In the genomic region with DNA sequence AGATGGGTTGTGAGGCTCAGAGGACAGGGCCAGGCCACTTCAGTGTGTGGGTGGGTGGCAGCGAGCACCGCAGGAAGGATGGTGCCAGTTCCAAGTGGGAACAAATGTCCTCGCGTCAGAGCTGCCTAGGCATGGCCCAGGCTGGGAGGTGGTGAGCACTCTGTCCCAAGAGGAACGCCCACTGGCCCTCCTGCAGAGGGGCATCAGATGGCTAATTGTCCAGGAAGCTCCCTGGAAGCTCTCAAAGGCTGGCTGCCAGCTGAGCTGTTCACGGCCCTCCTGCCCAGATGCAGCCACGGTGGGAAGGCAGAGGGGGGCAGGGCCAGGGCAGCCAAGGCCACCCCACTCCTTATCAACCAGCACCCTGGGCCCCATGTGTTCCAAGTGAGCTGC, we compare ENCODE assay signal across 11 cellular contexts. TPM values are rescaled to one million over a fixed set of nuclear protein-coding genes. Genes with fewer than 3 reads are reported as not detected.
A peak's percentile ranks its signal among the peaks of the same experiment; 100 is the strongest.
DNase-seq lines count a peak whose midpoint lies in the region; ATAC-seq and TF ChIP-seq lines count a peak whose summit lies in the region.
"Had no signal": no experiment of that assay in that cellular context is flagged by ENCODE, and none has a peak within 500 bp of the region (broad histone marks: within the 10 kb centered on the region; RNA-seq: fewer than 3 reads in every experiment).

No MANE protein-coding gene starts in this region.

- H3K4me3 ChIP-seq in right atrium auricular region: no peak overlapping the region
- H3K4me3 ChIP-seq in thymus (ENCODE audit: low read length): no peak overlapping the region

- H3K27me3 ChIP-seq in right atrium auricular region: no peaks in the 10 kb centered on the region
- no peaks in the 10 kb centered on the region for H3K27me3 ChIP-seq in thymus (ENCODE audit: control insufficient read depth, insufficient read depth)

- WGBS in thymus: 80% methylated on average over 7 of the region's 7 CpGs

- H3K36me3 ChIP-seq in right atrium auricular region (no peaks in the 10 kb centered on the region), thymus (ENCODE audit: control insufficient read depth, insufficient read depth) (no peaks in the 10 kb centered on the region)

- peak; percentile 33 for ATAC-seq in SK-N-SH treated with all-trans-retinoic acid at 6 μM for 48 hours

- DNase-seq in NCI-H2107 treated with DMSO at 0.1 percent for 48 hours (lab: John Stamatoyannopoulos, UW; ENCODE audit: unreplicated experiment): peak; percentile 14
- DNase-seq in NCI-H2107 (lab: John Stamatoyannopoulos, UW): no peak
- DNase-seq in right atrium auricular region (ENCODE audit: low spot score): no peak
- no peak for DNase-seq in activated naive CD4-positive, alpha-beta T cell (lab: John Stamatoyannopoulos, UW)
- DNase-seq in stimulated activated CD4-positive, alpha-beta T cell treated with anti-CD3 and anti-CD28 coated beads, Interleukin-4, amount 100 ng/mL, for 4 hours: no peak
- no peak for DNase-seq in NCI-H1105 treated with DMSO at 0.1 percent for 48 hours (lab: John Stamatoyannopoulos, UW)
- DNase-seq: 8988T, foreskin melanocyte, SHP77 had no signal

- H3K4me1 ChIP-seq in right atrium auricular region: peaks cover 0 to 79% of the 10 kb centered on the region in 2 donors
- peaks cover 45% of the 10 kb centered on the region for H3K4me1 ChIP-seq in thymus (ENCODE audit: control insufficient read depth, insufficient read depth, low read length)

- H3K9me3 ChIP-seq in right atrium auricular region (no peaks in the 10 kb centered on the region), thymus (ENCODE audit: control insufficient read depth) (no peaks in the 10 kb centered on the region)

- no peak for TF ChIP-seq CTCF in right atrium auricular region (IDR thresholded peaks at IDR 0.05)

- H3K27ac ChIP-seq in right atrium auricular region: peak overlapping the region; percentile 65 to 74
- peak overlapping the region; percentile 19 for H3K27ac ChIP-seq in thymus (ENCODE audit: low read depth)

TF ChIP-seq in SK-N-SH treated with all-trans-retinoic acid at 6 μM for 48 hours, 23 proteins besides CTCF, POLR2A, EP300 and RAD21:
- TF ChIP-seq ZNF8 (CRISPR knock-in tag; IDR thresholded peaks at IDR 0.05) (no peak), ISL1 (CRISPR knock-in tag; IDR thresholded peaks at IDR 0.05) (no peak), OSR1 (CRISPR knock-in tag; IDR thresholded peaks at IDR 0.05) (no peak), TCF4 (CRISPR knock-in tag; IDR thresholded peaks at IDR 0.05; ENCODE audit: borderline replicate concordance) (peak; percentile 56)
TF ChIP-seq in SK-N-SH treated with all-trans-retinoic acid at 6 μM for 48 hours: peak in this region for 1.

RNA-seq across cellular contexts. Expression of gene IQSEC1, which starts 55.2 kb away (rescaled TPM):
- total RNA-seq in right atrium auricular region: 10 to 100 TPM; 57.5 to 63.9 TPM
- 21.9 TPM for polyA plus RNA-seq in thymus
